18 cellular contexts compared by ENCODE assay signal in the genomic region with DNA sequence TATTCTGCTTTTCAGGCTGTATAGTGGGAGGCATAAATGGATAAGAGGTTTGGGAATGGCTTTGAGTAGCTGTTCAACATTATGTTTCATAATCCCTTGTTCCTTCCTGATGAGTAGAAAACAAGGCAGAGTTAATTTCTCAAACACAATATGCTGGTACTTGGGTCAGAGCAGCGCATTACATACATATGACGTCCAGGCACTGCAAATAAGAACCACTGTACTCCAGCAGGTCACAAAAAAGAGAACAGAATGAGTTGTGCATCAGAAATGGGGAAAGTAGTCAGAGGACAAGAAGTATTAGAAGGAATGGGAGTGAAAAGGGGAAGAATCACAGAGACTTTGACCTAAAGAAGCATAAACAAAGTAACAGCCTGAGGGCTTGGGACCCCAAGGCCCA. TPM values are rescaled to one million over a fixed set of nuclear protein-coding genes. Genes with fewer than 3 reads are reported as not detected.
DNase-seq lines count a peak whose midpoint lies in the region; ATAC-seq, FAIRE-seq and TF ChIP-seq lines count a peak whose summit lies in the region.
"Had no signal": no experiment of that assay in that cellular context is flagged by ENCODE, and none has a peak within 500 bp of the region (broad histone marks: within the 10 kb centered on the region; RNA-seq: fewer than 3 reads in every experiment).

No MANE protein-coding gene starts in this region.

- no peak overlapping the region for H3K9ac ChIP-seq in trophoblast cell (ENCODE audit: low read length)
- H3K9ac ChIP-seq: BLaER1 had no signal

- peaks cover 3% of the 10 kb centered on the region for H3K79me2 ChIP-seq in trophoblast cell (ENCODE audit: control insufficient read depth, insufficient read depth, low read length, poor library complexity)

- peak overlapping the region; percentile 50 for H2BK5ac ChIP-seq in trophoblast cell (ENCODE audit: low read depth, low read length, poor library complexity)

- H2AK5ac ChIP-seq in trophoblast cell (ENCODE audit: low read length): peak overlapping the region; percentile 5

- no peak overlapping the region for H3K14ac ChIP-seq in trophoblast cell (ENCODE audit: low read length)

- no peak for ATAC-seq in activated naive CD4-positive, alpha-beta T cell treated with anti-CD3 and anti-CD28 coated beads, Interleukin-2, amount 50 U/mL, for 72 hours
- ATAC-seq in lower lobe of right lung (peak; percentile 47 to 49), HG02759 (IDR thresholded peaks at IDR 0.05; ENCODE audit: unreplicated experiment) (no peak), HG03045 (IDR thresholded peaks at IDR 0.05; ENCODE audit: unreplicated experiment) (no peak)

- DNase-seq in activated naive CD4-positive, alpha-beta T cell treated with anti-CD3 and anti-CD28 coated beads, Interleukin-2, amount 50 U/mL, for 72 hours (ENCODE audit: low spot score in 2 of 2): no peak
- DNase-seq in GM12892 (ENCODE audit: insufficient read length): no peak
- DNase-seq in lower lobe of right lung: no peak
- DNase-seq in trophoblast cell: peak; percentile 64 to 85
- no peak for DNase-seq in epidermal melanocyte (ENCODE audit: insufficient read length, low spot score)
- DNase-seq: 8988T; CD4-positive, alpha-beta memory T cell; DMS79 treated with DMSO at 0.1 percent for 48 hours; GF-D8; IMR-90 had no signal

- H4K91ac ChIP-seq in trophoblast cell (ENCODE audit: low read depth, low read length): peak overlapping the region; percentile 11

- H3K4me1 ChIP-seq in lower lobe of right lung (no peaks in the 10 kb centered on the region), trophoblast cell (ENCODE audit: control insufficient read depth in 1 of 2, insufficient read depth in 2 of 2, low read length in 2 of 2) (peaks cover 9 to 13% of the 10 kb centered on the region in 2 experiments)
- H3K4me1 ChIP-seq: HAP-1 had no signal

- H3K9me3 ChIP-seq in lower lobe of right lung (no peaks in the 10 kb centered on the region), trophoblast cell (ENCODE audit: insufficient read depth, low read depth, low read length) (no peaks in the 10 kb centered on the region)
- H3K9me3 ChIP-seq: HAP-1 had no signal

- no CpG with 5 or more reads among the region's 2 CpGs for WGBS in trophoblast cell (ENCODE audit: extremely low coverage, insufficient coverage, insufficient read length)

- peak overlapping the region; percentile 52 for H2BK120ac ChIP-seq in trophoblast cell (ENCODE audit: insufficient read depth, low read length, poor library complexity)

- no peaks in the 10 kb centered on the region for H3K27me3 ChIP-seq in lower lobe of right lung (ENCODE audit: low read depth)
- no peaks in the 10 kb centered on the region for H3K27me3 ChIP-seq in trophoblast cell (ENCODE audit: insufficient read depth, low read length)
- H3K27me3 ChIP-seq: BLaER1 had no signal

- peak overlapping the region; percentile 3 for H3K27ac Mint-ChIP-seq in activated naive CD4-positive, alpha-beta T cell treated with anti-CD3 and anti-CD28 coated beads, Interleukin-2, amount 50 U/mL, for 24 hours
- no peak overlapping the region for H3K27ac Mint-ChIP-seq in activated naive CD4-positive, alpha-beta T cell treated with anti-CD3 and anti-CD28 coated beads, Interleukin-2, amount 50 U/mL, for 72 hours
- H3K27ac Mint-ChIP-seq: CD14-positive monocyte had no signal

- no peak overlapping the region for H4K12ac ChIP-seq in trophoblast cell (ENCODE audit: low read depth, low read length)

- intact Hi-C loops in lower lobe of right lung (cut with DNase I): no loop called here

- H3K4me2 ChIP-seq in trophoblast cell (ENCODE audit: low read length): no peak overlapping the region
- H3K4me2 ChIP-seq: BLaER1 had no signal

- TF ChIP-seq CTCF in lower lobe of right lung (IDR thresholded peaks at IDR 0.05): no peak

- no peak overlapping the region for H3K4me3 Mint-ChIP-seq in activated naive CD4-positive, alpha-beta T cell treated with anti-CD3 and anti-CD28 coated beads, Interleukin-2, amount 50 U/mL, for 24 hours
- H3K4me3 Mint-ChIP-seq: CD14-positive monocyte; CD4-positive, alpha-beta memory T cell had no signal

- peak overlapping the region; percentile 7 for H4K8ac ChIP-seq in trophoblast cell (ENCODE audit: low read depth, low read length)

- no peak overlapping the region for H2AFZ ChIP-seq in trophoblast cell (ENCODE audit: insufficient read depth, low read length, poor library complexity)

- H3K23ac ChIP-seq in trophoblast cell (ENCODE audit: low read length): no peak overlapping the region

- no peak for TF ChIP-seq POLR2A in GM12892 (IDR thresholded peaks at IDR 0.05; ENCODE audit: low read depth, low read length)

- no peaks in the 10 kb centered on the region for H3K36me3 ChIP-seq in lower lobe of right lung
- H3K36me3 ChIP-seq in trophoblast cell (ENCODE audit: control insufficient read depth in 1 of 2, insufficient read depth in 2 of 2, low read length in 2 of 2): no peaks in the 10 kb centered on the region
- H3K36me3 ChIP-seq: HAP-1 had no signal

- peaks cover 34% of the 10 kb centered on the region for H3K79me1 ChIP-seq in trophoblast cell (ENCODE audit: low read length)

- H3K27ac ChIP-seq in lower lobe of right lung (no peak overlapping the region), trophoblast cell (ENCODE audit: low read depth, low read length) (peak overlapping the region; percentile 43)
- H3K27ac ChIP-seq: BLaER1, HL-60 had no signal

- H3K4me3 ChIP-seq in lower lobe of right lung (no peak overlapping the region), trophoblast cell (ENCODE audit: low read depth, low read length) (no peak overlapping the region)
- H3K4me3 ChIP-seq: BLaER1, HAP-1 had no signal

- peak; percentile 79 for FAIRE-seq in GM12892 (lab: Jason Lieb, UNC)
- FAIRE-seq: HTR-8/SVneo had no signal

- peaks cover 2% of the 10 kb centered on the region for H3K27me3 Mint-ChIP-seq in activated naive CD4-positive, alpha-beta T cell treated with anti-CD3 and anti-CD28 coated beads, Interleukin-2, amount 50 U/mL, for 24 hours
- H3K27me3 Mint-ChIP-seq: CD4-positive, alpha-beta memory T cell had no signal

- H3K4ac ChIP-seq in trophoblast cell (ENCODE audit: low read depth, low read length): no peak overlapping the region

- H3K4me1 Mint-ChIP-seq in activated naive CD4-positive, alpha-beta T cell treated with anti-CD3 and anti-CD28 coated beads, Interleukin-2, amount 50 U/mL, for 24 hours: peaks cover 4% of the 10 kb centered on the region

- H2BK12ac ChIP-seq in trophoblast cell (ENCODE audit: low read length): peak overlapping the region; percentile 27

- no peak overlapping the region for H3K18ac ChIP-seq in trophoblast cell (ENCODE audit: low read length)

- no peaks in the 10 kb centered on the region for H3K9me3 Mint-ChIP-seq in activated naive CD4-positive, alpha-beta T cell treated with anti-CD3 and anti-CD28 coated beads, Interleukin-2, amount 50 U/mL, for 24 hours
- peaks cover 6 to 13% of the 10 kb centered on the region in 2 donors for H3K9me3 Mint-ChIP-seq in activated naive CD4-positive, alpha-beta T cell treated with anti-CD3 and anti-CD28 coated beads, Interleukin-2, amount 50 U/mL, for 72 hours

- peaks cover 3% of the 10 kb centered on the region for H3K36me3 Mint-ChIP-seq in activated naive CD4-positive, alpha-beta T cell treated with anti-CD3 and anti-CD28 coated beads, Interleukin-2, amount 50 U/mL, for 24 hours
- peaks cover 18 to 54% of the 10 kb centered on the region in 2 donors for H3K36me3 Mint-ChIP-seq in activated naive CD4-positive, alpha-beta T cell treated with anti-CD3 and anti-CD28 coated beads, Interleukin-2, amount 50 U/mL, for 72 hours
- H3K36me3 Mint-ChIP-seq: CD14-positive monocyte; CD4-positive, alpha-beta memory T cell had no signal

RNA-seq across cellular contexts. Expression of gene RDX, which starts 44.0 kb away (rescaled TPM):
- total RNA-seq in activated naive CD4-positive, alpha-beta T cell treated with anti-CD3 and anti-CD28 coated beads, Interleukin-2, amount 50 U/mL, for 72 hours: 10 to 100 TPM; 45.9 to 74.0 TPM
- 47.9 TPM for polyA plus RNA-seq in GM12892 (2012; ENCODE audit: missing spikeins)
- 152 TPM for total RNA-seq in lower lobe of right lung
- 450 and 451 TPM in 2 replicates for polyA plus RNA-seq in trophoblast cell (2013)

Comparison
In these comparisons a context has a peak if more than half of its experiments do, and no peak if none do; other contexts are left out.
1. ATAC-seq: peak in lower lobe of right lung (2 of 2); none in activated naive CD4-positive, alpha-beta T cell treated with anti-CD3 and anti-CD28 coated beads, Interleukin-2, amount 50 U/mL, for 72 hours (0 of 2), HG02759 (single experiment) and HG03045 (single experiment).
2. DNase-seq: peak in trophoblast cell (2 of 2); none in activated naive CD4-positive, alpha-beta T cell treated with anti-CD3 and anti-CD28 coated beads, Interleukin-2, amount 50 U/mL, for 72 hours (0 of 2), GM12892 (single experiment), lower lobe of right lung (single experiment) and epidermal melanocyte (single experiment).